Comparison of ENCODE assay signal across 13 cellular contexts in the genomic region with DNA sequence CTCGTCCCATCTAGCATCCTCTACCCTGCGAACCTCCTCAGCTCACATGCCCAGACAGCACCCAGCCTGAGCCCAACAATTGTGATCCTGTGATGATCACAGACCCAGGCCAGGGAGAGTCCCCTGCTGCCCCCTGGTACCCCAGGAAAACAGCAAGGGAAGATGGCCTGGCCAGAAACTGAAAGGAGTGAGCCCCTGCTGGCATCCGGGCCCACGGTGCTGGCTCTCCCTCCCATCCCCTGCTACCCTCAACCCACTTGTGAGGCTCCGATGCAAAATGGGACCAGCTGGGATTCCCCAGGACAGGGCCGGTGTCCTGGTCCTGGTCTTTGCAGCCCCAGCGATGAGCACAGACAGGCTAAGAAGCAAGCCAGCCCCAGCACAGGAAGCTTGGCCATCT. TPM values are rescaled to one million over a fixed set of nuclear protein-coding genes. Genes with fewer than 3 reads are reported as not detected.
DNase-seq lines count a peak whose midpoint lies in the region; TF ChIP-seq lines count a peak whose summit lies in the region.
"Had no signal": no experiment of that assay in that cellular context is flagged by ENCODE, and none has a peak within 500 bp of the region (broad histone marks: within the 10 kb centered on the region; RNA-seq: fewer than 3 reads in every experiment).

No MANE protein-coding gene starts in this region.

- POLR2A ChIA-PET in CD4-positive, alpha-beta memory T cell (lab: Charles Lee; ENCODE audit: partially characterized antibody): interaction anchor here (1.4 to 6.0 kb wide), 3 partner anchors 8 to 14 kb away, joined by 6 to 104 read pairs (median 19); a partner anchor contains a TSS

- no peaks in the 10 kb centered on the region for H3K9me3 ChIP-seq in CD4-positive, alpha-beta memory T cell (ENCODE audit: control insufficient read depth in 1 of 2, low read length in 2 of 2)
- H3K9me3 ChIP-seq: HAP-1, right lobe of liver had no signal

- H3K9me3 Mint-ChIP-seq in CD4-positive, alpha-beta memory T cell: no peaks in the 10 kb centered on the region
- H3K9me3 Mint-ChIP-seq in IgD-negative memory B cell: no peaks in the 10 kb centered on the region
- H3K9me3 Mint-ChIP-seq in dendritic cell treated with granulocyte-macrophage colony-stimulating factor and Interleukin-4, amounts not matched to agents 40 ng/mL and 50 ng/mL, for 4 days: no peaks in the 10 kb centered on the region
- no peaks in the 10 kb centered on the region for H3K9me3 Mint-ChIP-seq in nephron progenitor cell

- no peak for TF ChIP-seq CTCF in nephron progenitor cell (IDR thresholded peaks at IDR 0.05)

- H3K27ac Mint-ChIP-seq in CD4-positive, alpha-beta memory T cell: peak overlapping the region; percentile 89 to 100 (median 98)
- H3K27ac Mint-ChIP-seq in IgD-negative memory B cell (peak overlapping the region in 2 of 3 donors; percentile 59 to 90), nephron progenitor cell (peak overlapping the region; percentile 77)
- H3K27ac Mint-ChIP-seq in dendritic cell treated with granulocyte-macrophage colony-stimulating factor and Interleukin-4, amounts not matched to agents 40 ng/mL and 50 ng/mL, for 4 days: peak overlapping the region; percentile 95

- H3K4me3 ChIP-seq in CD4-positive, alpha-beta memory T cell (ENCODE audit: low read length in 2 of 2): no peak overlapping the region
- H3K4me3 ChIP-seq: HAP-1, right lobe of liver had no signal

- peak overlapping the region; percentile 41 for H3K27ac ChIP-seq in CD4-positive, alpha-beta memory T cell (ENCODE audit: low read depth, low read length)

- H3K36me3 ChIP-seq in CD4-positive, alpha-beta memory T cell (ENCODE audit: insufficient read depth, low read length): no peaks in the 10 kb centered on the region
- H3K36me3 ChIP-seq: right lobe of liver had no signal

- H3K4me1 ChIP-seq in CD4-positive, alpha-beta memory T cell (ENCODE audit: insufficient read depth, low read length): peaks cover 97% of the 10 kb centered on the region

- CTCF ChIA-PET in CD4-positive, alpha-beta memory T cell (lab: Charles Lee; ENCODE audit: partially characterized antibody): no interaction called here

- DNase-seq in CD4-positive, alpha-beta memory T cell: no peak
- DNase-seq in nephron progenitor cell: no peak
- no peak for DNase-seq in HCEC 1CT
- no peak for DNase-seq in superior temporal gyrus (ENCODE audit: extremely low spot score)
- DNase-seq in NCI-H146 treated with DMSO at 0.1 percent for 48 hours (lab: John Stamatoyannopoulos, UW; ENCODE audit: unreplicated experiment): no peak
- no peak for DNase-seq in dedifferentiated amniotic fluid mesenchymal stem cell (ENCODE audit: extremely low spot score)
- DNase-seq: activated CD4-positive, alpha-beta T cell treated with anti-CD3 and anti-CD28 coated beads, Interleukin-2, amount 50 U/mL, for 1 hour; dermis blood vessel endothelial cell; MV-4-11 had no signal

- no peaks in the 10 kb centered on the region for H3K27me3 ChIP-seq in CD4-positive, alpha-beta memory T cell (ENCODE audit: insufficient read depth, low read length)
- H3K27me3 ChIP-seq: right lobe of liver had no signal

- intact Hi-C loops in CD4-positive, alpha-beta memory T cell (cut with micrococcal nuclease): no loop called here
- intact Hi-C loops in dendritic cell treated with granulocyte-macrophage colony-stimulating factor and Interleukin-4, amounts not matched to agents 40 ng/mL and 50 ng/mL, for 4 days (cut with micrococcal nuclease): loop anchor here (2.0 kb wide), 1 partner anchor 17 kb away; no protein-coding TSS in a partner anchor

- H3K27me3 Mint-ChIP-seq in CD4-positive, alpha-beta memory T cell: no peaks in the 10 kb centered on the region
- H3K27me3 Mint-ChIP-seq in IgD-negative memory B cell (no peaks in the 10 kb centered on the region), nephron progenitor cell (ENCODE audit: low read depth, poor library complexity) (no peaks in the 10 kb centered on the region)
- no peaks in the 10 kb centered on the region for H3K27me3 Mint-ChIP-seq in dendritic cell treated with granulocyte-macrophage colony-stimulating factor and Interleukin-4, amounts not matched to agents 40 ng/mL and 50 ng/mL, for 4 days

- H3K36me3 Mint-ChIP-seq in CD4-positive, alpha-beta memory T cell: peaks cover 3 to 23% of the 10 kb centered on the region in 2 donors
- peaks cover 4% of the 10 kb centered on the region for H3K36me3 Mint-ChIP-seq in IgD-negative memory B cell
- H3K36me3 Mint-ChIP-seq in dendritic cell treated with granulocyte-macrophage colony-stimulating factor and Interleukin-4, amounts not matched to agents 40 ng/mL and 50 ng/mL, for 4 days (ENCODE audit: low read depth): peaks cover 54% of the 10 kb centered on the region
- H3K36me3 Mint-ChIP-seq in nephron progenitor cell (ENCODE audit: low read depth): no peaks in the 10 kb centered on the region

- H3K4me3 Mint-ChIP-seq in CD4-positive, alpha-beta memory T cell: peak overlapping the region in 1 of 8 donors; percentile 24
- H3K4me3 Mint-ChIP-seq in IgD-negative memory B cell (peak overlapping the region in 1 of 4 donors; percentile 79), nephron progenitor cell (no peak overlapping the region)
- no peak overlapping the region for H3K4me3 Mint-ChIP-seq in dendritic cell treated with granulocyte-macrophage colony-stimulating factor and Interleukin-4, amounts not matched to agents 40 ng/mL and 50 ng/mL, for 4 days

- peaks cover 60 to 100% (median 85%) of the 10 kb centered on the region in 4 donors for H3K4me1 Mint-ChIP-seq in CD4-positive, alpha-beta memory T cell
- peaks cover 33 to 56% (median 46%) of the 10 kb centered on the region in 3 donors for H3K4me1 Mint-ChIP-seq in IgD-negative memory B cell
- peaks cover 91% of the 10 kb centered on the region for H3K4me1 Mint-ChIP-seq in dendritic cell treated with granulocyte-macrophage colony-stimulating factor and Interleukin-4, amounts not matched to agents 40 ng/mL and 50 ng/mL, for 4 days (ENCODE audit: low read depth)
- H3K4me1 Mint-ChIP-seq in nephron progenitor cell: peaks cover 85% of the 10 kb centered on the region

RNA-seq across cellular contexts. Expression of a gene that starts 14.1 kb away (rescaled TPM):
- 10 to 100 TPM; 84.1 to 94.9 TPM for total RNA-seq in CD4-positive, alpha-beta memory T cell
- polyA plus RNA-seq in CD4-positive, alpha-beta memory T cell: 10 to 100 TPM in 1 of 2 donors, 1 to 10 TPM in 1; 3.4 to 11.6 TPM
- polyA plus RNA-seq in IgD-negative memory B cell: 9.4 TPM

RNA-seq across cellular contexts. Expression of a gene that starts 49.8 kb away (rescaled TPM):
- 10 to 100 TPM; 65.0 to 68.0 TPM for total RNA-seq in CD4-positive, alpha-beta memory T cell
- polyA plus RNA-seq in CD4-positive, alpha-beta memory T cell: 1 to 10 TPM; 1.7 to 4.3 TPM
- 3.7 TPM for polyA plus RNA-seq in IgD-negative memory B cell

RNA-seq across cellular contexts. Expression of a gene that starts 59.2 kb away (rescaled TPM):
- 10 to 100 TPM; 36.6 to 37.5 TPM for total RNA-seq in CD4-positive, alpha-beta memory T cell
- polyA plus RNA-seq in CD4-positive, alpha-beta memory T cell: 1 to 10 TPM; 5.6 to 6.3 TPM
- polyA plus RNA-seq in IgD-negative memory B cell: 4.2 TPM
